1 cellular context compared by ENCODE assay signal in genomic region chr2:177633910-177634294, GRCh38.
TF ChIP-seq lines count a peak whose summit lies in the region.

No MANE protein-coding gene starts in this region.

TF ChIP-seq in GM23338, 12 proteins besides CTCF, POLR2A, EP300 and RAD21 (continued from another document):
- no peak for TF ChIP-seq ZNF462 (CRISPR knock-in tag; IDR thresholded peaks at IDR 0.05)
- TF ChIP-seq ZNF331 (CRISPR knock-in tag; IDR thresholded peaks at IDR 0.05; ENCODE audit: low read depth) = no peak
- TF ChIP-seq REST (IDR thresholded peaks at IDR 0.05; ENCODE audit: unreplicated experiment) = no peak
